Comparison of ENCODE assay signal across 1 cellular context in the genomic region with DNA sequence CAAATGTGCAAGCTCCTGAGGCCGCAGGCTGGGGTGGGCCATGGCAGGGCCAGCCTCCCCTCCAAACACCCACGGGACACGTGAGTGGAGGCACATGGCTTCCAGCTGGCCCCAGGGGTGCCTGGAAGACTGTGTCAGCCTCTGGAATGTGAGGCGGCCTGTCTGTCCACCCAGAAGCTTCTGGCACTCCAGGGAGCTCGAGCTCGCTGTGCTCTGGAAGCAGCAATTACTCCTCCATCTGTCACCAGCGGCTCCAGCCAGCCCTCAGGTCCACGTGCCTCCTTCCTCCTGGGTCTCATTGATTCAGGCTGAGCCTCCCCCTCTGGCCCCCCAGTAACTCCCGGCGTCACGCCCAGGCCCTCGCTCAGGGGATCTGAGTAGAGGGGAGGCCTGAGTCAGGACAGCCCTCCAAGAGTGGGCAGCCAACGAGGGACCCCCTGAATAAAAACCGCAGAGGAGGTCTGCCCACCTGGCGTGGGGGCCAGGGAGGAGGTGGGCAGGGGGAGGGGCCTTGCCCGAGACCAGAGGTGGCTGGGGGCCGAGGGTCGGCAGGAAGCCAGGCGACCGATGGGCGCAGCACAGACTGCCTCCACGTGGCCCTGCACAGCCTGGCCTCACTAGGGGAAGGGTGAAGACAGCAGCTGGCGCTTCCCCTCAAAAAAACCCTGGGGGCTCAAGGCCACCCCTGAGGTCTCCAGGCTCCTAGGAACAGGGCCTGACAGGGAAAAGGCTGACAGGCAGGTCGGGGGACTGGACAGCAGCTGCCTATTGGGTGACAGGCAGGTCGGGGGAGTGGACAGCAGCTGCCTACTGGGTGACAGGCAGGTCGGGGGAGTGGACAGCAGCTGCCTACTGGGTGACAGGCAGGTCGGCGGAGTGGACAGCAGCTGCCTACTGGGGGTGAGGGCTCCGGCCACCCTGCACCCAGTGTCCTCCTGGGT.
TF ChIP-seq lines count a peak whose summit lies in the region.

No MANE protein-coding gene starts in this region.

TF ChIP-seq in GM12878, 131 proteins besides CTCF, POLR2A, EP300 and RAD21:
- TF ChIP-seq ATF7 (IDR thresholded peaks at IDR 0.05; ENCODE audit: low read depth), result no peak
- no peak for TF ChIP-seq ESRRA (IDR thresholded peaks at IDR 0.05; ENCODE audit: low read length)
- TF ChIP-seq SPI1 (IDR thresholded peaks at IDR 0.05; ENCODE audit: borderline replicate concordance, insufficient read depth, low read depth, low read length), result no peak
- no peak for TF ChIP-seq PAX8 (IDR thresholded peaks at IDR 0.05)
- TF ChIP-seq CHD1 (IDR thresholded peaks at IDR 0.05; ENCODE audit: low read depth, low read length), result no peak
- TF ChIP-seq ZNF274 (IDR thresholded peaks at IDR 0.05; ENCODE audit: insufficient read depth, insufficient read length), result no peak
- no peak for TF ChIP-seq TAF1 (IDR thresholded peaks at IDR 0.05; ENCODE audit: borderline replicate concordance, low read depth, low read length)
- TF ChIP-seq, protein P1, sequence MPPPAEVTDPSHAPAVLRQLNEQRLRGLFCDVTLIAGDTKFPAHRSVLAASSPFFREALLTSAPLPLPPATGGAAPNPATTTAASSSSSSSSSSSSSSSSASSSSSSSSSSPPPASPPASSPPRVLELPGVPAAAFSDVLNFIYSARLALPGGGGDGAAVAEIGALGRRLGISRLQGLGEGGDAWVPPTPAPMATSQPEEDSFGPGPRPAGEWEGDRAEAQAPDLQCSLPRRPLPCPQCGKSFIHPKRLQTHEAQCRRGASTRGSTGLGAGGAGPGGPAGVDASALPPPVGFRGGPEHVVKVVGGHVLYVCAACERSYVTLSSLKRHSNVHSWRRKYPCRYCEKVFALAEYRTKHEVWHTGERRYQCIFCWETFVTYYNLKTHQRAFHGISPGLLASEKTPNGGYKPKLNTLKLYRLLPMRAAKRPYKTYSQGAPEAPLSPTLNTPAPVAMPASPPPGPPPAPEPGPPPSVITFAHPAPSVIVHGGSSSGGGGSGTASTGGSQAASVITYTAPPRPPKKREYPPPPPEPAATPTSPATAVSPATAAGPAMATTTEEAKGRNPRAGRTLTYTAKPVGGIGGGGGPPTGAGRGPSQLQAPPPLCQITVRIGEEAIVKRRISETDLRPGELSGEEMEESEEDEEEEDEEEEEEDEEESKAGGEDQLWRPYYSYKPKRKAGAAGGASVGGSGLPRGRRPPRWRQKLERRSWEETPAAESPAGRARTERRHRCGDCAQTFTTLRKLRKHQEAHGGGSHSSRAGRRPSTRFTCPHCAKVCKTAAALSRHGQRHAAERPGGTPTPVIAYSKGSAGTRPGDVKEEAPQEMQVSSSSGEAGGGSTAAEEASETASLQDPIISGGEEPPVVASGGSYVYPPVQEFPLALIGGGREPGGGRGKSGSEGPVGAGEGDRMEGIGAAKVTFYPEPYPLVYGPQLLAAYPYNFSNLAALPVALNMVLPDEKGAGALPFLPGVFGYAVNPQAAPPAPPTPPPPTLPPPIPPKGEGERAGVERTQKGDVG (CRISPR knock-in tag; IDR thresholded peaks at IDR 0.05), result no peak
- no peak for TF ChIP-seq TCF12 (IDR thresholded peaks at IDR 0.05; ENCODE audit: low read depth, low read length)
- no peak for TF ChIP-seq STAT3 (IDR thresholded peaks at IDR 0.05; ENCODE audit: low read depth, low read length)
- TF ChIP-seq SUZ12 (IDR thresholded peaks at IDR 0.05; ENCODE audit: unreplicated experiment), result no peak
- no peak for TF ChIP-seq CHD2 (IDR thresholded peaks at IDR 0.05; ENCODE audit: borderline replicate concordance, low read depth, low read length)
- no peak for TF ChIP-seq NR2C1 (IDR thresholded peaks at IDR 0.05)
